In the genomic region with DNA sequence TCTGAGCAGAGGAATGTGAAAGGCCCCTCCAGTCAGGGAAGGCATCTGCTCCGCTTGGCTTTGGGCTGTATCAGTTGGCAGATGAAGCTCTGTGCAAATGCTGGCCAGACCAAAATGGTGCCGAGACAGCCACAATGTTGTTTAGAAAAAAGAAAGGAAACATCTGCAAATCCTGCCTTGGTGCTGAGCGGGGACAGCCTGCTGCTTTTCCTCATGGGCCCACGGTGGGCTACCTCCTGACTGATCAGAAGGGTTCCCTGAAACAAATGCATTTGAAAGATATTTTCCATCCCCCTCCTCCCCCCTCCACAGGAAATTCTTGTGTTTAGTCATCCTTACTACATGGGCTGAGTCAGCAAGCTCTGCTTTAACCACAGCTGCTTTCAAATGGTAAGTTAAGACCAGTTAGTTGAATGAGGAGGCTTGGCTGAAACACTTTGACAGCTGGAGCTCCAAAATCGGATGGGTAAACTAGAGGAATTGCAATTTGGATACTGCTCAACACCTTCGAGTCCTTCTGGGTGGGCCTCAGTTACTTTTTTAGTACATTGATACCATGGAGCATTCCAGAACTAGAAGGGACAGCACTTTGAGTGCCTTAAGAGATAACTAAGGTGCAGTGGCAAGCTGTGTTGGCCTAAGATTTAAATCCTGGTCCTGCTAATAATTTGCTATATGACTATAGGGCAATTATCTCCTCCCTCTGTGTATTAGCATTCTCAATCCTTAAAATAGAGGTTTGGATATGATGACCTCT, we compare ENCODE assay signal across 9 cellular contexts. TPM values are rescaled to one million over a fixed set of nuclear protein-coding genes. Genes with fewer than 3 reads are reported as not detected.
DNase-seq lines count a peak whose midpoint lies in the region; ATAC-seq and TF ChIP-seq lines count a peak whose summit lies in the region.
"Had no signal": no experiment of that assay in that cellular context is flagged by ENCODE, and none has a peak within 500 bp of the region (broad histone marks: within the 10 kb centered on the region; RNA-seq: fewer than 3 reads in every experiment).

No MANE protein-coding gene starts in this region.

- TF ChIP-seq CTCF in HFFc6 (IDR thresholded peaks at IDR 0.05) = no peak

- H3K27ac Mint-ChIP-seq in HFFc6 = peak overlapping the region; percentile 89

- no peaks in the 10 kb centered on the region for H3K36me3 Mint-ChIP-seq in HFFc6 (ENCODE audit: low read depth)

- H3K4me3 Mint-ChIP-seq in HFFc6 = peak overlapping the region; percentile 69

- peak overlapping the region; percentile 10 for H3K9ac ChIP-seq in skeletal muscle satellite cell (ENCODE audit: low read depth, low read length)

- no peaks in the 10 kb centered on the region for H3K9me3 ChIP-seq in skeletal muscle satellite cell (replicated peaks; ENCODE audit: low read length)
- H3K9me3 ChIP-seq: body of pancreas had no signal

- peaks cover 38% of the 10 kb centered on the region for H3K4me1 ChIP-seq in skeletal muscle satellite cell (ENCODE audit: control insufficient read depth, insufficient read depth, low read length)
- H3K4me1 ChIP-seq: body of pancreas had no signal

- no peaks in the 10 kb centered on the region for H3K27me3 Mint-ChIP-seq in HFFc6 (ENCODE audit: insufficient read depth)

- H3K9me3 Mint-ChIP-seq in HFFc6 = no peaks in the 10 kb centered on the region

- DNase-seq in activated CD8-positive, alpha-beta memory T cell treated with anti-CD3 and anti-CD28 coated beads, Interleukin-2, amount 50 U/mL, for 48 hours = peak; percentile 50
- no peak for DNase-seq in activated CD8-positive, alpha-beta memory T cell treated with anti-CD3 and anti-CD28 coated beads, Interleukin-2, amount 50 U/mL, for 4 hours
- DNase-seq in HFFc6 (peak; percentile 70), NCI-H1694 treated with DMSO at 0.1 percent for 48 hours (lab: John Stamatoyannopoulos, UW) (peak; percentile 34), dedifferentiated amniotic fluid mesenchymal stem cell (ENCODE audit: extremely low spot score) (peak; percentile 68), T1000 (lab: John Stamatoyannopoulos, UW) (no peak)

- H3K36me3 ChIP-seq in skeletal muscle satellite cell (ENCODE audit: insufficient read depth, low read length) = no peaks in the 10 kb centered on the region

- peak overlapping the region; percentile 13 for H3K4me3 ChIP-seq in skeletal muscle satellite cell (ENCODE audit: low read length)
- H3K4me3 ChIP-seq: body of pancreas had no signal

- no peaks in the 10 kb centered on the region for H3K27me3 ChIP-seq in skeletal muscle satellite cell (ENCODE audit: control insufficient read depth, insufficient read depth, low read length)
- H3K27me3 ChIP-seq: body of pancreas had no signal

- peak overlapping the region; percentile 64 for H3K4me2 ChIP-seq in skeletal muscle satellite cell (ENCODE audit: low read length)

- no peak for ATAC-seq in GM18873 (IDR thresholded peaks at IDR 0.05; ENCODE audit: low FRiP score, unreplicated experiment)
- ATAC-seq: body of pancreas had no signal

- peaks cover 63% of the 10 kb centered on the region for H3K4me1 Mint-ChIP-seq in HFFc6 (ENCODE audit: low read depth)

RNA-seq across cellular contexts. Expression of a gene that starts 36.0 kb away (rescaled TPM):
- under 1 TPM in 1 of 6 experiments, not detected in 5; 0.51 TPM for total RNA-seq in HFFc6 (2021; fragmentation: NEBNext Ultra II Directional; extraction: Animal tissue kit (Norgen Biotek cat#: 25700))
- not detected in 2 replicates for total RNA-seq in skeletal muscle satellite cell (2012; rRNA removed)
- total RNA-seq: body of pancreas had no signal

Comparison
In these comparisons a context has a peak if more than half of its experiments do, and no peak if none do; other contexts are left out.
1. DNase-seq: peak in activated CD8-positive, alpha-beta memory T cell treated with anti-CD3 and anti-CD28 coated beads, Interleukin-2, amount 50 U/mL, for 48 hours (single experiment), HFFc6 (single experiment), NCI-H1694 treated with DMSO at 0.1 percent for 48 hours (single experiment) and dedifferentiated amniotic fluid mesenchymal stem cell (single experiment); none in activated CD8-positive, alpha-beta memory T cell treated with anti-CD3 and anti-CD28 coated beads, Interleukin-2, amount 50 U/mL, for 4 hours (single experiment) and T1000 (single experiment).